ENCODE assay signal across 23 cellular contexts in genomic region chr5:168354397-168354796, GRCh38.
DNase-seq lines count a peak whose midpoint lies in the region; ATAC-seq and TF ChIP-seq lines count a peak whose summit lies in the region.
"Had no signal": no experiment of that assay in that cellular context is flagged by ENCODE, and none has a peak within 500 bp of the region (broad histone marks: within the 10 kb centered on the region; RNA-seq: fewer than 3 reads in every experiment).

No MANE protein-coding gene starts in this region.

- CTCF ChIA-PET in Caco-2 (lab: Charles Lee), result no interaction called here
- CTCF ChIA-PET in activated CD4-positive, alpha-beta T cell treated with anti-CD3 and anti-CD28 coated beads, Interleukin-2, amount 10 ng/mL, durations not matched to agents 7 days and 5 days (lab: Charles Lee), result no interaction called here

- peak overlapping the region; percentile 31 for H3K9ac ChIP-seq in adipocyte (ENCODE audit: low read length)

- H3K27me3 Mint-ChIP-seq in Caco-2 (ENCODE audit: insufficient read depth, unreplicated experiment) (no peaks in the 10 kb centered on the region), mesothelial cell of epicardium (ENCODE audit: low read depth) (no peaks in the 10 kb centered on the region)
- H3K27me3 Mint-ChIP-seq in activated CD4-positive, alpha-beta T cell treated with anti-CD3 and anti-CD28 coated beads, Interleukin-2, amount 10 ng/mL, durations not matched to agents 7 days and 5 days, result no peaks in the 10 kb centered on the region

- no TSS peak for BruUV-seq in Caco-2 (replicated peaks; lab: Mats Ljungman, UMichigan)

- H3K36me3 Mint-ChIP-seq in Caco-2 (ENCODE audit: insufficient read depth, unreplicated experiment), result peaks cover 45% of the 10 kb centered on the region
- no peaks in the 10 kb centered on the region for H3K36me3 Mint-ChIP-seq in mesothelial cell of epicardium
- H3K36me3 Mint-ChIP-seq in activated CD4-positive, alpha-beta T cell treated with anti-CD3 and anti-CD28 coated beads, Interleukin-2, amount 10 ng/mL, durations not matched to agents 7 days and 5 days (ENCODE audit: low read depth), result no peaks in the 10 kb centered on the region
- H3K36me3 Mint-ChIP-seq: CD8-positive, alpha-beta T cell had no signal

- H3K27ac Mint-ChIP-seq in Caco-2 (ENCODE audit: unreplicated experiment) (peak overlapping the region; percentile 68), mesothelial cell of epicardium (peak overlapping the region; percentile 48)
- no peak overlapping the region for H3K27ac Mint-ChIP-seq in activated CD4-positive, alpha-beta T cell treated with anti-CD3 and anti-CD28 coated beads, Interleukin-2, amount 10 ng/mL, durations not matched to agents 7 days and 5 days
- H3K27ac Mint-ChIP-seq: CD8-positive, alpha-beta T cell had no signal

- intact Hi-C loops in Caco-2 (cut with micrococcal nuclease; ENCODE audit: unreplicated experiment), result no loop called here

- no peak for TF ChIP-seq CTCF in 22Rv1 (IDR thresholded peaks at IDR 0.05)
- TF ChIP-seq CTCF in Caco-2 (IDR thresholded peaks at IDR 0.05; ENCODE audit: insufficient read depth in 1 of 2, low read depth in 1 of 2, low read length in 1 of 2, severe bottlenecking in 1 of 2, unreplicated experiment in 1 of 2), result no peak
- TF ChIP-seq CTCF in mesothelial cell of epicardium (IDR thresholded peaks at IDR 0.05; ENCODE audit: unreplicated experiment), result no peak

- H3K4me3 ChIP-seq in Caco-2 (ENCODE audit: low read depth, low read length), result no peak overlapping the region
- H3K4me3 ChIP-seq in adipocyte (ENCODE audit: low read length), result no peak overlapping the region
- H3K4me3 ChIP-seq: Peyer's patch, SJSA1 had no signal

- DNase-seq in Caco-2 (no peak), adipocyte (ENCODE audit: low read depth) (no peak), mesothelial cell of epicardium (ENCODE audit: low spot score in 2 of 2, unreplicated experiment in 2 of 2) (no peak), cortex of kidney (lab: John Stamatoyannopoulos, UW) (no peak)
- DNase-seq in activated CD4-positive, alpha-beta T cell treated with anti-CD3 and anti-CD28 coated beads for 48 hours, result no peak
- no peak for DNase-seq in activated CD4-positive, alpha-beta T cell treated with anti-CD3 and anti-CD28 coated beads, Interleukin-2, amount 10 ng/mL, durations not matched to agents 7 days and 5 days
- DNase-seq: C1 segment of cervical spinal cord; CD8-positive, alpha-beta T cell; DMS153; DND-41; HCEC 1CT; NCI-H1092; NCI-H1436; NCI-H187; NCI-H2081 treated with DMSO at 0.1 percent for 48 hours; NCI-H2171; NCI-H510A; NCI-H69; Peyer's patch had no signal

- POLR2A ChIA-PET in Caco-2 (lab: Charles Lee), result no interaction called here
- POLR2A ChIA-PET in activated CD4-positive, alpha-beta T cell treated with anti-CD3 and anti-CD28 coated beads, Interleukin-2, amount 10 ng/mL, durations not matched to agents 7 days and 5 days (lab: Charles Lee), result no interaction called here

- no peaks in the 10 kb centered on the region for H3K9me3 Mint-ChIP-seq in Caco-2 (ENCODE audit: unreplicated experiment)
- no peaks in the 10 kb centered on the region for H3K9me3 Mint-ChIP-seq in mesothelial cell of epicardium
- H3K9me3 Mint-ChIP-seq in activated CD4-positive, alpha-beta T cell treated with anti-CD3 and anti-CD28 coated beads, Interleukin-2, amount 10 ng/mL, durations not matched to agents 7 days and 5 days, result no peaks in the 10 kb centered on the region
- H3K9me3 Mint-ChIP-seq: CD8-positive, alpha-beta T cell had no signal

- peak overlapping the region; percentile 100 for H3K27ac ChIP-seq in 22Rv1
- H3K27ac ChIP-seq: HL-60, Peyer's patch, SJSA1 had no signal

- H3K27me3 ChIP-seq in Caco-2 (replicated peaks; ENCODE audit: control insufficient read depth, insufficient read depth, low read length), result no peaks in the 10 kb centered on the region
- no peaks in the 10 kb centered on the region for H3K27me3 ChIP-seq in adipocyte (replicated peaks; ENCODE audit: control insufficient read depth, insufficient read depth, low read length)
- H3K27me3 ChIP-seq: Peyer's patch, SJSA1 had no signal

- no peaks in the 10 kb centered on the region for H3K36me3 ChIP-seq in Caco-2 (ENCODE audit: control insufficient read depth, insufficient read depth, low read length)
- no peaks in the 10 kb centered on the region for H3K36me3 ChIP-seq in adipocyte (ENCODE audit: control insufficient read depth, insufficient read depth, low read length, severe bottlenecking)
- H3K36me3 ChIP-seq: Peyer's patch, SJSA1 had no signal

- H3K4me3 Mint-ChIP-seq in Caco-2 (ENCODE audit: unreplicated experiment) (no peak overlapping the region), mesothelial cell of epicardium (no peak overlapping the region)
- no peak overlapping the region for H3K4me3 Mint-ChIP-seq in activated CD4-positive, alpha-beta T cell treated with anti-CD3 and anti-CD28 coated beads, Interleukin-2, amount 10 ng/mL, durations not matched to agents 7 days and 5 days
- H3K4me3 Mint-ChIP-seq: CD8-positive, alpha-beta T cell had no signal

- peaks cover 44% of the 10 kb centered on the region for H3K4me1 ChIP-seq in Caco-2
- H3K4me1 ChIP-seq in adipocyte (ENCODE audit: control insufficient read depth, insufficient read depth, low read length), result peaks cover 21% of the 10 kb centered on the region
- H3K4me1 ChIP-seq: Peyer's patch, SJSA1 had no signal

- no peak for ATAC-seq in HG03108 (IDR thresholded peaks at IDR 0.05; ENCODE audit: unreplicated experiment)
- ATAC-seq: CD8-positive, alpha-beta T cell had no signal

- H3K4me1 Mint-ChIP-seq in Caco-2 (ENCODE audit: low read depth, unreplicated experiment), result peaks cover 52% of the 10 kb centered on the region
- peaks cover 4% of the 10 kb centered on the region for H3K4me1 Mint-ChIP-seq in mesothelial cell of epicardium
- H3K4me1 Mint-ChIP-seq in activated CD4-positive, alpha-beta T cell treated with anti-CD3 and anti-CD28 coated beads, Interleukin-2, amount 10 ng/mL, durations not matched to agents 7 days and 5 days, result no peaks in the 10 kb centered on the region

- H3K9me3 ChIP-seq in Caco-2, result no peaks in the 10 kb centered on the region
- H3K9me3 ChIP-seq in adipocyte (ENCODE audit: control insufficient read depth, low read length), result no peaks in the 10 kb centered on the region
- H3K9me3 ChIP-seq: Peyer's patch, SJSA1 had no signal
